Comparison of ENCODE assay signal across 32 cellular contexts in the genomic region with DNA sequence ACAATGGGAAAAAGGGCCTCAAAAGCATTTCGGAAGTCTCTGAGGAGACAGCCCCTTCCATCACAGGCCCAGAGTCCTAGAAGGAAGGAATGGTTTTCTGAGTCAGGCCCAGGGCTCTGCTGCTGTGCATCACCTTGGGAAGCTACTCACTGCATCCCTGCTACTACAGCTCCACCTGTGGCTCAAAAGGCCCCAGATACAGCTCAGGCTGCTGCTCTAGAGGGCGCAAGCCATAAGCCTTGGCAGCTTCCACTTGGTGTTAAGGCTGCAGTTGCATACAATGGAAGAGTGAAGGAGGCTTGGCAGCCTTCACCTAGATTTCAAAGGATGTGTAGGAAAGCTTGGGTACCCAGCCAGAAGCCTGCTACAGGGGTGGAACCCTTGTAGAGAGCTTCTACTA. TPM values are rescaled to one million over a fixed set of nuclear protein-coding genes. Genes with fewer than 3 reads are reported as not detected.
"Had no signal": no experiment of that assay in that cellular context is flagged by ENCODE, and none has a peak within 500 bp of the region (broad histone marks: within the 10 kb centered on the region; RNA-seq: fewer than 3 reads in every experiment).

No MANE protein-coding gene starts in this region.

- H3K4me2 ChIP-seq: PC-9 had no signal

- H3K36me3 ChIP-seq: MG63 had no signal

- H3K4me1 Mint-ChIP-seq: activated CD4-positive, alpha-beta memory T cell treated with anti-CD3 and anti-CD28 coated beads, Interleukin-2, amount 10 ng/mL, durations not matched to agents 7 days and 5 days; activated CD8-positive, alpha-beta memory T cell treated with anti-CD3 and anti-CD28 coated beads, Interleukin-2, amount 10 ng/mL, durations not matched to agents 7 days and 5 days; activated naive CD4-positive, alpha-beta T cell treated with anti-CD3 and anti-CD28 coated beads, Interleukin-2, amount 10 ng/mL, durations not matched to agents 7 days and 5 days; activated naive CD8-positive, alpha-beta T cell treated with anti-CD3 and anti-CD28 coated beads, Interleukin-2, amount 50 U/mL, for 24 hours; brain had no signal

- H3K27me3 ChIP-seq: MG63 had no signal

- H3K27me3 Mint-ChIP-seq: activated CD4-positive, alpha-beta memory T cell treated with anti-CD3 and anti-CD28 coated beads, Interleukin-2, amount 10 ng/mL, durations not matched to agents 7 days and 5 days; activated CD8-positive, alpha-beta memory T cell treated with anti-CD3 and anti-CD28 coated beads, Interleukin-2, amount 10 ng/mL, durations not matched to agents 7 days and 5 days; activated naive CD4-positive, alpha-beta T cell treated with anti-CD3 and anti-CD28 coated beads, Interleukin-2, amount 10 ng/mL, durations not matched to agents 7 days and 5 days; activated naive CD8-positive, alpha-beta T cell; activated naive CD8-positive, alpha-beta T cell treated with anti-CD3 and anti-CD28 coated beads, Interleukin-2, amount 50 U/mL, for 24 hours had no signal

- DNase-seq: activated CD4-positive, alpha-beta memory T cell treated with anti-CD3 and anti-CD28 coated beads, Interleukin-2, amount 10 ng/mL, durations not matched to agents 7 days and 5 days; activated CD4-positive, alpha-beta T cell treated with anti-CD3 and anti-CD28 coated beads for 1 hour; activated CD4-positive, alpha-beta T cell treated with anti-CD3 and anti-CD28 coated beads for 48 hours; activated CD8-positive, alpha-beta memory T cell treated with anti-CD3 and anti-CD28 coated beads for 24 hours; activated CD8-positive, alpha-beta memory T cell treated with anti-CD3 and anti-CD28 coated beads, Interleukin-2, amount 10 ng/mL, durations not matched to agents 7 days and 5 days; activated CD8-positive, alpha-beta memory T cell treated with anti-CD3 and anti-CD28 coated beads, Interleukin-2, amount 50 U/mL, for 48 hours; activated effector memory CD4-positive, alpha-beta T cell treated with Interleukin-2 at 50 U/mL for 16 hours; activated naive CD4-positive, alpha-beta T cell treated with anti-CD3 and anti-CD28 coated beads, Interleukin-2, amount 10 ng/mL, durations not matched to agents 7 days and 5 days; activated naive CD8-positive, alpha-beta T cell treated with anti-CD3 and anti-CD28 coated beads, Interleukin-2, amount 50 U/mL, for 24 hours; activated T-cell treated with anti-CD3 and anti-CD28 coated beads, Interleukin-2, amount 50 U/mL, for 48 hours; anterior cingulate cortex; Kasumi-1; MG63; NCI-H1048; NCI-H1105 treated with DMSO at 0.1 percent for 48 hours; NCI-H1436; NCI-H1694; NCI-H1930; NCI-H345; NCI-H524 treated with DMSO at 0.1 percent for 48 hours; PC-9; SW 1271; T-helper 1 cell; T-helper 2 cell; T-helper 9 cell had no signal

- H3K27ac Mint-ChIP-seq: activated CD4-positive, alpha-beta memory T cell treated with anti-CD3 and anti-CD28 coated beads, Interleukin-2, amount 10 ng/mL, durations not matched to agents 7 days and 5 days; activated CD8-positive, alpha-beta memory T cell treated with anti-CD3 and anti-CD28 coated beads, Interleukin-2, amount 10 ng/mL, durations not matched to agents 7 days and 5 days; activated naive CD4-positive, alpha-beta T cell treated with anti-CD3 and anti-CD28 coated beads, Interleukin-2, amount 10 ng/mL, durations not matched to agents 7 days and 5 days; activated naive CD8-positive, alpha-beta T cell; activated naive CD8-positive, alpha-beta T cell treated with anti-CD3 and anti-CD28 coated beads, Interleukin-2, amount 50 U/mL, for 24 hours; brain had no signal

- H3K27ac ChIP-seq: PC-9, RWPE1 had no signal

- ATAC-seq: activated CD8-positive, alpha-beta memory T cell treated with anti-CD3 and anti-CD28 coated beads, Interleukin-2, amount 10 ng/mL, durations not matched to agents 7 days and 5 days; activated naive CD8-positive, alpha-beta T cell treated with anti-CD3 and anti-CD28 coated beads, Interleukin-2, amount 50 U/mL, for 24 hours; Right ventricle myocardium inferior had no signal

- H3K4me3 Mint-ChIP-seq: activated CD4-positive, alpha-beta memory T cell treated with anti-CD3 and anti-CD28 coated beads, Interleukin-2, amount 10 ng/mL, durations not matched to agents 7 days and 5 days; activated CD8-positive, alpha-beta memory T cell treated with anti-CD3 and anti-CD28 coated beads, Interleukin-2, amount 10 ng/mL, durations not matched to agents 7 days and 5 days; activated naive CD4-positive, alpha-beta T cell treated with anti-CD3 and anti-CD28 coated beads, Interleukin-2, amount 10 ng/mL, durations not matched to agents 7 days and 5 days; activated naive CD8-positive, alpha-beta T cell; activated naive CD8-positive, alpha-beta T cell treated with anti-CD3 and anti-CD28 coated beads, Interleukin-2, amount 50 U/mL, for 24 hours; brain had no signal

- H3K4me3 ChIP-seq: MG63, PC-9 had no signal

- H3K36me3 Mint-ChIP-seq: activated CD8-positive, alpha-beta memory T cell treated with anti-CD3 and anti-CD28 coated beads, Interleukin-2, amount 10 ng/mL, durations not matched to agents 7 days and 5 days; activated naive CD4-positive, alpha-beta T cell treated with anti-CD3 and anti-CD28 coated beads, Interleukin-2, amount 10 ng/mL, durations not matched to agents 7 days and 5 days; brain had no signal

RNA-seq across cellular contexts. Expression of a gene that starts 54.8 kb away (rescaled TPM):
- total RNA-seq: activated CD4-positive, alpha-beta memory T cell treated with anti-CD3 and anti-CD28 coated beads, Interleukin-2, amount 10 ng/mL, durations not matched to agents 7 days and 5 days; activated CD8-positive, alpha-beta memory T cell treated with anti-CD3 and anti-CD28 coated beads, Interleukin-2, amount 10 ng/mL, durations not matched to agents 7 days and 5 days; bronchial epithelial cell; NCI-H460; OCI-LY7; PC-9 had no signal
